Comparison of ENCODE assay signal across 8 cellular contexts in the genomic region with DNA sequence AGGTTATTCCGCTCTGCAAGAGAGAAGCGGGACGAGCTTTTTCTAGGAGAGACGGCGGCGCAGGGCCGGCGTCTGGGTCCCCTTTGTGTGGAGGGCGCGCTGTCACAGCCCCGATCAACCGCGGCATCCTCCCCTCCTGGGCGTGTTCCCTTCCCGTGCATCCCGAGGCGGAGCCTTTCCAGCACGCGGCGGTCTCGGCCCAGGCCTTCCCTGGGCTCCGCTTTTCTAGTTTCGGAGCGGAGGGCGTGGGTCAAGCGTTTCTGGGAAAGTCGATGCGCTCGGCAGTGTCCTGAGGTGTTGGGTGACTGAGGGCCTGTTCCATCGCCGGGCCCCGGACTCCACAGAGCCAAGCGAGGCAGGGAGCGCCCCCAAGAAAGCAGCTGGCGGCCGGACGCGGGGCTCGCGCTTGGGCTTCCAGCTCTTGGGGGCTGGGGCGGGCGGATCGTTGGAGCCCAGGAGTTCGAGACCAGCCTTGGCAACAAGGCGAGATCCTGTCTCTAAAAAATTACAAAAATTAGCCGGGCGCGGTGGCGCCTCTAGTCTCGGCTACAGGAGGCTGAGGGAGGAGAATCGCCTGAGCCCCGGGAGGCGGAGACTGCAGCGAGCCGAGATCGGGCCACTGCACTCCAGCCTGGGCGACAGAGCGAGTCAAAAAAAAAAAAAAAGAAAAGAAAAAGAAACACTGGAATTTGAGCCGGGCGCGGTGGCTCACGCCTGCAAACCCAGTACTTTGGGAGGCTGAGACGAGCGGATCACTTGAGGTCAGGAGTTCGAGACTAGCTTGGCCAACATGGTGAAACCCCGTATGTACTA. TPM values are rescaled to one million over a fixed set of nuclear protein-coding genes. Genes with fewer than 3 reads are reported as not detected.
DNase-seq lines count a peak whose midpoint lies in the region; ATAC-seq and TF ChIP-seq lines count a peak whose summit lies in the region.

No MANE protein-coding gene starts in this region.

- TF ChIP-seq EP300 in tibial nerve (IDR thresholded peaks at IDR 0.05): peak; percentile 5 to 11

- ATAC-seq in central memory CD8-positive, alpha-beta T cell (replicated peaks; ENCODE audit: extremely low read depth, poor library complexity, severe bottlenecking): no peak
- peak; percentile 1 for ATAC-seq in lung (ENCODE audit: insufficient read depth, low FRiP score)
- no peak for ATAC-seq in GM21526 (IDR thresholded peaks at IDR 0.05; ENCODE audit: low FRiP score, unreplicated experiment)

- WGBS in lung, 2 donors: 2 to 4% methylated on average over 66 of the region's 66 CpGs
- 3 to 4% methylated on average over 26 to 52 of the region's 66 CpGs for WGBS in tibial nerve, 2 donors

- peaks cover 21% of the 10 kb centered on the region for H3K36me3 Mint-ChIP-seq in central memory CD8-positive, alpha-beta T cell (ENCODE audit: insufficient read depth)

- no peak for TF ChIP-seq POLR2A in tibial nerve (IDR thresholded peaks at IDR 0.05)

- DNase-seq in GM12865 (ENCODE audit: low read depth): peak; percentile 54
- peak; percentile 49 for DNase-seq in NCI-H774 (lab: John Stamatoyannopoulos, UW)
- DNase-seq in central memory CD8-positive, alpha-beta T cell (ENCODE audit: low spot score in 2 of 2): no peak
- no peak for DNase-seq in lung (ENCODE audit: low spot score)
- DNase-seq in tibial nerve (ENCODE audit: low spot score in 2 of 2): no peak
- DNase-seq in H4 (ENCODE audit: low spot score): no peak
- DNase-seq in HCEC 1CT: no peak

- TF ChIP-seq CTCF in GM12865 (IDR thresholded peaks at IDR 0.05; ENCODE audit: insufficient read depth, low read depth, low read length, missing control alignments) (no peak), lung (IDR thresholded peaks at IDR 0.05; ENCODE audit: control extremely low read depth, extremely low read depth) (no peak), tibial nerve (IDR thresholded peaks at IDR 0.05) (peak in 1 of 5 experiments; percentile 2)

- H3K36me3 ChIP-seq in lung (ENCODE audit: control insufficient read depth in 2 of 2, insufficient read depth in 2 of 2, low read length in 2 of 2) (no peaks in the 10 kb centered on the region), tibial nerve (peaks cover 0 to 20% (median 0%) of the 10 kb centered on the region in 3 donors)

- H3K27ac ChIP-seq in lung (ENCODE audit: low read depth in 1 of 2, low read length in 1 of 2) (peak overlapping the region; percentile 85 to 86), tibial nerve (peak overlapping the region; percentile 37 to 89 (median 82))

- no peak overlapping the region for H3K27ac Mint-ChIP-seq in central memory CD8-positive, alpha-beta T cell (ENCODE audit: low read depth)

- H3K4me3 Mint-ChIP-seq in central memory CD8-positive, alpha-beta T cell: peak overlapping the region; percentile 60

- peaks cover 30% of the 10 kb centered on the region for H3K4me1 Mint-ChIP-seq in central memory CD8-positive, alpha-beta T cell

- peaks cover 11 to 15% of the 10 kb centered on the region in 2 donors for H3K4me1 ChIP-seq in lung (ENCODE audit: control insufficient read depth in 2 of 2, insufficient read depth in 2 of 2, low read length in 2 of 2)
- H3K4me1 ChIP-seq in tibial nerve: peaks cover 0 to 52% (median 36%) of the 10 kb centered on the region in 4 donors

- H3K27me3 ChIP-seq in lung (ENCODE audit: control insufficient read depth, insufficient read depth) (no peaks in the 10 kb centered on the region), tibial nerve (no peaks in the 10 kb centered on the region)

- peaks cover 8% of the 10 kb centered on the region for H3K27me3 Mint-ChIP-seq in central memory CD8-positive, alpha-beta T cell

- H3K4me3 ChIP-seq in GM12865 (ENCODE audit: low read depth, low read length) (peak overlapping the region; percentile 71), lung (peak overlapping the region; percentile 1), tibial nerve (peak overlapping the region; percentile 64 to 85 (median 70))

- H3K9me3 ChIP-seq in lung (ENCODE audit: control insufficient read depth in 2 of 2, insufficient read depth in 1 of 2, low read length in 1 of 2) (no peaks in the 10 kb centered on the region), tibial nerve (peaks cover 0 to 2% (median 0%) of the 10 kb centered on the region in 4 donors)

- no peaks in the 10 kb centered on the region for H3K9me3 Mint-ChIP-seq in central memory CD8-positive, alpha-beta T cell

RNA-seq across cellular contexts. Expression of gene IFT140, which starts 0.8 kb away (rescaled TPM):
- total RNA-seq in lung: 10 to 100 TPM; 42.4 to 48.5 TPM
- 10 to 100 TPM; 13.6 to 24.8 TPM for polyA plus RNA-seq in lung
- 10 to 100 TPM; 26.8 to 49.5 (median 41.6) TPM for total RNA-seq in tibial nerve
- total RNA-seq in H4 (2014; rRNA removed; shearing (Covaris generic)): 8.4 and 12.2 TPM in 2 replicates

RNA-seq across cellular contexts. Expression of gene CRAMP1, which starts 1.1 kb away (rescaled TPM):
- 10 to 100 TPM; 16.3 to 20.4 TPM for total RNA-seq in lung
- 1 to 10 TPM; 6.6 to 8.7 TPM for polyA plus RNA-seq in lung
- 10 to 100 TPM; 11.6 to 30.6 (median 17.8) TPM for total RNA-seq in tibial nerve
- total RNA-seq in H4 (2014; rRNA removed; shearing (Covaris generic)): 2.4 and 3.1 TPM in 2 replicates

Comparison
In these comparisons a context has a peak if more than half of its experiments do, and no peak if none do; other contexts are left out.
1. DNase-seq: peak in GM12865 (single experiment) and NCI-H774 (single experiment); none in central memory CD8-positive, alpha-beta T cell (0 of 2), lung (single experiment), tibial nerve (0 of 2), H4 (single experiment) and HCEC 1CT (single experiment).
2. H3K4me3 ChIP-seq: peak in every context shown above with its lines; median percentile 71 in GM12865; 70 in tibial nerve; 1 in lung.